11 cellular contexts compared by ENCODE assay signal in the genomic region with DNA sequence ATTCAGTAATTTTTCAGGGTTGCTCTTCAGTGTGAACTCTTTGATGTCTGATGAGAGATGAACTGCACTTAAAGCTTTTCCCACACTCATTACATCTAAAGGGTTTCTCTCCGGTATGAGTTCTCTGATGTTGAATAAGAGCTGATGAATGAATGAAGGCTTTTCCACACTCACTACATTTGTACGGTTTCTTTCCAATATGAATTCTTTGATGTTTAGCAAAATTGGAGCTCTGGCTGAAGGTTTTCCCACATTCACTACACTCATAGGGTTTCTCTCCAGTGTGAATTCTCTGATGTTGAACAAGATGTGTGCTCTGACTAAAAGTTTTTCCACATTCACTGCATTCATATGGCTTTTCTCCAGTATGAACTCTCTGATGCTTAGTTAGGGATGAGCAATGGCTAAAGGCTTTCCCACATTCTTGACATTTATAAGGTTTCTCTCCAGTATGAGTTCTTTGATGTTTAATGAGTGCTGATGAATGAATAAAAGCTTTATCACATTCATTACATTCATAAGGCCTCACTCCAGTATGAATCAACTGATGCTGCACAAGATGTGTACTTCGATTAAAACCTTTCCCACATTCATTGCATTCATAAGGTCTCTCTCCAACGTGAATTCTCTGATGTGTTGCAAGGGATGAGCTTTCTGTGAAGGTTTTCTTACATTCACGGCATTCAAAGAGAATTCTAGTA. TPM values are rescaled to one million over a fixed set of nuclear protein-coding genes. Genes with fewer than 3 reads are reported as not detected.
A peak's percentile ranks its signal among the peaks of the same experiment; 100 is the strongest.
DNase-seq lines count a peak whose midpoint lies in the region; ATAC-seq, FAIRE-seq and TF ChIP-seq lines count a peak whose summit lies in the region.
"Not testable (repeated sequence)": the region's sequence is repeated elsewhere in the genome, so short reads cannot be mapped to it uniquely, and the experiment has no call there.
"Had no signal": no experiment of that assay in that cellular context is flagged by ENCODE, and none has a peak within 500 bp of the region (broad histone marks: within the 10 kb centered on the region; RNA-seq: fewer than 3 reads in every experiment).

No MANE protein-coding gene starts in this region.

- intact Hi-C loops in HCT116 (cut with micrococcal nuclease), result not testable (repeated sequence)

- CTCF ChIA-PET in HCT116 (lab: Charles Lee), result not testable (repeated sequence)

- POLR2A ChIA-PET in HCT116 (lab: Charles Lee), result not testable (repeated sequence)

- not testable (repeated sequence) for ATAC-seq in HCT116

- RAD21 ChIA-PET in HCT116 (lab: Charles Lee; ENCODE audit: low non-redundant PET in 1 of 2, low total read pairs in 2 of 2, uncharacterized antibody in 2 of 2, unreplicated experiment in 2 of 2), result not testable (repeated sequence)

- H3K36me3 ChIP-seq in HCT116 (ENCODE audit: control insufficient read depth in 1 of 2, insufficient read depth in 2 of 2, low read length in 2 of 2); adipocyte (ENCODE audit: control insufficient read depth, insufficient read depth, low read length, severe bottlenecking): not testable (repeated sequence)

- not testable (repeated sequence) for H3K27ac ChIP-seq in HCT116 (ENCODE audit: low read depth, low read length)

- not testable (repeated sequence) for H3K4me2 ChIP-seq in HCT116 (ENCODE audit: low read length)

- not testable (repeated sequence) for TF ChIP-seq POLR2A in HCT116 (IDR thresholded peaks at IDR 0.05; ENCODE audit: borderline replicate concordance, extremely low read depth, insufficient read depth, insufficient read length)

- not testable (repeated sequence) for TF ChIP-seq CTCF in D721Med (IDR thresholded peaks at IDR 0.05; ENCODE audit: insufficient read depth, missing control alignments); HCT116 (IDR thresholded peaks at IDR 0.05 in 2 of 3, conservative IDR thresholded peaks at IDR 0.05 in 1 of 3; ENCODE audit: borderline replicate concordance in 1 of 3, insufficient read depth in 1 of 3, low read depth in 2 of 3, low read length in 2 of 3); fibroblast of the aortic adventitia (IDR thresholded peaks at IDR 0.05; ENCODE audit: insufficient read depth, low read length)

- H3K27me3 ChIP-seq in HCT116 (ENCODE audit: insufficient read depth, low read length); adipocyte (replicated peaks; ENCODE audit: control insufficient read depth, insufficient read depth, low read length): not testable (repeated sequence)

- not testable (repeated sequence) for H3K4me1 ChIP-seq in HCT116 (ENCODE audit: control insufficient read depth in 1 of 2, insufficient read depth in 2 of 2, low read length in 2 of 2); adipocyte (ENCODE audit: control insufficient read depth, insufficient read depth, low read length)

- not testable (repeated sequence) for BruUV-seq in HCT116 (replicated peaks; lab: Mats Ljungman, UMichigan)

- not testable (repeated sequence) for H3K9me3 ChIP-seq in HCT116 (ENCODE audit: control insufficient read depth in 1 of 2, insufficient read depth in 1 of 2, low read depth in 1 of 2, low read length in 2 of 2)
- peaks cover 63% of the 10 kb centered on the region for H3K9me3 ChIP-seq in adipocyte (ENCODE audit: control insufficient read depth, low read length)

- not testable (repeated sequence) for H4K20me1 ChIP-seq in HCT116 (ENCODE audit: insufficient read depth)

- not testable (repeated sequence) for H2AFZ ChIP-seq in HCT116 (ENCODE audit: low read depth, low read length, poor library complexity, severe bottlenecking)

- TF ChIP-seq EP300 in Ishikawa (IDR thresholded peaks at IDR 0.05; ENCODE audit: borderline replicate concordance), result not testable (repeated sequence)

- TF ChIP-seq RAD21 in HCT116 (IDR thresholded peaks at IDR 0.05; ENCODE audit: low read depth); Ishikawa (IDR thresholded peaks at IDR 0.05; ENCODE audit: low read depth): not testable (repeated sequence)

- FAIRE-seq in D721Med (lab: Jason Lieb, UNC), result peak; percentile 90
- peak; percentile 52 for FAIRE-seq in urothelium cell line (lab: Jason Lieb, UNC)

- not testable (repeated sequence) for H3K4me3 ChIP-seq in HCT116 (replicated peaks in 1 of 2; ENCODE audit: low read depth in 1 of 2, low read length in 2 of 2); fibroblast of the aortic adventitia (ENCODE audit: low read depth, low read length)
- H3K4me3 ChIP-seq in adipocyte (ENCODE audit: low read length), result peak overlapping the region; percentile 59

- not testable (repeated sequence) for H3K9ac ChIP-seq in HCT116 (ENCODE audit: low read length); adipocyte (ENCODE audit: low read length)

- DNase-seq in D721Med (ENCODE audit: insufficient read length, low spot score); HCT116 (ENCODE audit: low read depth, low spot score); adipocyte (ENCODE audit: low read depth); urothelium cell line (ENCODE audit: low spot score): not testable (repeated sequence)
- peak; percentile 1 for DNase-seq in dermis blood vessel endothelial cell
- peak; percentile 0 for DNase-seq in fibroblast of the aortic adventitia (ENCODE audit: low read depth)

- H3K9me2 ChIP-seq in HCT116 (ENCODE audit: insufficient read depth), result not testable (repeated sequence)

- H3K79me2 ChIP-seq in HCT116 (ENCODE audit: insufficient read depth, low read length), result not testable (repeated sequence)

TF ChIP-seq in HCT116, 20 proteins besides CTCF, POLR2A, EP300 and RAD21:
- TF ChIP-seq ZNF274 (IDR thresholded peaks at IDR 0.05; ENCODE audit: low read depth, low read length), result peak; percentile 81
TF ChIP-seq in HCT116: peak in this region for 1; not testable (repeated sequence) for 19.

TF ChIP-seq in Ishikawa, 13 proteins besides CTCF, POLR2A, EP300 and RAD21:
- TF ChIP-seq, protein P1, sequence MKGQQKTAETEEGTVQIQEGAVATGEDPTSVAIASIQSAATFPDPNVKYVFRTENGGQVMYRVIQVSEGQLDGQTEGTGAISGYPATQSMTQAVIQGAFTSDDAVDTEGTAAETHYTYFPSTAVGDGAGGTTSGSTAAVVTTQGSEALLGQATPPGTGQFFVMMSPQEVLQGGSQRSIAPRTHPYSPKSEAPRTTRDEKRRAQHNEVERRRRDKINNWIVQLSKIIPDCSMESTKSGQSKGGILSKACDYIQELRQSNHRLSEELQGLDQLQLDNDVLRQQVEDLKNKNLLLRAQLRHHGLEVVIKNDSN (IDR thresholded peaks at IDR 0.05), result 0 out of 2 replicates have a peak, but pooled peaks have one; percentile 13
TF ChIP-seq in Ishikawa: peak in this region for 1; not testable (repeated sequence) for 12.

RNA-seq across cellular contexts. Expression of gene TBC1D28, which starts 17.9 kb away (rescaled TPM):
- total RNA-seq in HCT116 (2021; ENCODE audit: unreplicated experiment) (not detected), dermis blood vessel endothelial cell (not detected in 2 replicates), fibroblast of the aortic adventitia (ENCODE audit: low replicate concordance) (not detected in 2 replicates)
- 0.12 and 0.20 TPM in 2 replicates for polyA plus RNA-seq in HCT116 (2012)
- total RNA-seq: Calu3; CD4-positive, CD25-positive, alpha-beta regulatory T cell; H4; LHCN-M2 had no signal
- polyA plus RNA-seq: CD4-positive, CD25-positive, alpha-beta regulatory T cell had no signal

RNA-seq across cellular contexts. Expression of gene FOXO3B, which starts 20.0 kb away (rescaled TPM):
- total RNA-seq in HCT116 (2021; ENCODE audit: unreplicated experiment) (3.1 TPM), dermis blood vessel endothelial cell (3.0 and 4.1 TPM in 2 replicates), fibroblast of the aortic adventitia (ENCODE audit: low replicate concordance) (3.4 and 5.4 TPM in 2 replicates)
- polyA plus RNA-seq in HCT116 (2012), result 1.6 and 1.8 TPM in 2 replicates
